7 cellular contexts compared by ENCODE assay signal in the genomic region with DNA sequence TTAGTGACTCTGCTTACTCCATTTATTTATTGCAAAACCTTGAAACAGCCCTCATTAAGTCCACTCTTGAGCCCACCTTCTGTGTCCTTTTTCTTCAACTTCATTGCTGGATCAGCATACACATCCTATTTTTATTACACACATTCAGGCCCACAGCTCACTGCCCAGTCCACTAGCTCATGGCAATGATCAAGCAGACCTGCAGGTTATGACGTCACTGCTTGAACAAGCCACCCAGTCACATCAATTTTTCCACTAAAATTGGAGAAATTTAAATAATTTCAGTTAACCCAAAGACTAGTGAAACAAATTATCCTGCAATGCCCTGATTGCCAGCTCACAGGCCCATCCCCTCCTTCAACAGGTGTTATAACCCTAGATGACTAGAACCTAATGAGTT.
"Had no signal": no experiment of that assay in that cellular context is flagged by ENCODE, and none has a peak within 500 bp of the region (broad histone marks: within the 10 kb centered on the region; RNA-seq: fewer than 3 reads in every experiment).

No MANE protein-coding gene starts in this region.

- FAIRE-seq: G401.6, GM12891, GM12892, GM18507, GM19239 had no signal

- DNase-seq: GDM1, GF-D8 had no signal
